8 cellular contexts compared by ENCODE assay signal in the genomic region with DNA sequence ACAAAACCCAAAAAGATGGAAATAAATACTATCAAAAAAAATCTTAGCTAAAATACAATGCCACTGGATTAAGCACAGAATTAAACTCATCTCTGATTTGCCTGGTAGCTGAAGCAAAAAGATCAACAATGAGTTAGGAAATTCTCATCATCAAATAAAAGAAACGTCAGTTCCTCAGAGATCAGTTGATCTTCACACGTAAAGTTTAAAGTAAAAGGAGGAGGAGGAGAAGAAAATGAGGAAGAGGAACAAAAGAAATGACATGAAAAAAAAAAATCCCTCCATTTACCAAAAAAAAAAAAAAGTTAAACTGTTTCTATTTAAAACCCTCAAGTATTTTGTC. TPM values are rescaled to one million over a fixed set of nuclear protein-coding genes. Genes with fewer than 3 reads are reported as not detected.
DNase-seq lines count a peak whose midpoint lies in the region; ATAC-seq and TF ChIP-seq lines count a peak whose summit lies in the region.

No MANE protein-coding gene starts in this region.

- H3K4me1 Mint-ChIP-seq in HFFc6 (ENCODE audit: low read depth) = peaks cover 73% of the 10 kb centered on the region
- peaks cover 56% of the 10 kb centered on the region for H3K4me1 Mint-ChIP-seq in T-helper 17 cell
- H3K4me1 Mint-ChIP-seq in stimulated activated effector memory CD8-positive, alpha-beta T cell treated with anti-CD3 and anti-CD28 coated beads, Interleukin-12 subunit alpha, Interleukin-12 subunit beta, amount 100 ng/mL, for 72 hours = peaks cover 25% of the 10 kb centered on the region

- H3K36me3 ChIP-seq in heart left ventricle = peaks cover 0 to 15% (median 0%) of the 10 kb centered on the region in 9 donors

- peak overlapping the region in 9 of 12 donors; percentile 10 to 41 (median 29) for H3K4me3 ChIP-seq in heart left ventricle

- H3K27me3 Mint-ChIP-seq in HFFc6 (ENCODE audit: insufficient read depth) (peaks cover 4% of the 10 kb centered on the region), T-helper 17 cell (no peaks in the 10 kb centered on the region)

- H3K4me3 Mint-ChIP-seq in HFFc6 = peak overlapping the region; percentile 68
- peak overlapping the region; percentile 81 for H3K4me3 Mint-ChIP-seq in T-helper 17 cell
- peak overlapping the region; percentile 32 for H3K4me3 Mint-ChIP-seq in stimulated activated effector memory CD8-positive, alpha-beta T cell treated with anti-CD3 and anti-CD28 coated beads, Interleukin-12 subunit alpha, Interleukin-12 subunit beta, amount 100 ng/mL, for 72 hours

- H3K9me3 ChIP-seq in T-helper 17 cell (ENCODE audit: control insufficient read depth, low read length, poor library complexity, severe bottlenecking) = no peaks in the 10 kb centered on the region
- H3K9me3 ChIP-seq in heart left ventricle = no peaks in the 10 kb centered on the region

- no peaks in the 10 kb centered on the region for H3K27me3 ChIP-seq in heart left ventricle

- no peaks in the 10 kb centered on the region for H3K9me3 Mint-ChIP-seq in HFFc6
- H3K9me3 Mint-ChIP-seq in stimulated activated effector memory CD8-positive, alpha-beta T cell treated with anti-CD3 and anti-CD28 coated beads, Interleukin-12 subunit alpha, Interleukin-12 subunit beta, amount 100 ng/mL, for 72 hours = no peaks in the 10 kb centered on the region

- TF ChIP-seq CTCF in HFFc6 (IDR thresholded peaks at IDR 0.05) (no peak), heart left ventricle (IDR thresholded peaks at IDR 0.05) (no peak)

- no peak for TF ChIP-seq POLR2A in heart left ventricle (IDR thresholded peaks at IDR 0.05)

- DNase-seq in HFFc6 (no peak), T-helper 17 cell (no peak), heart left ventricle (no peak)
- no peak for DNase-seq in stimulated activated effector memory CD8-positive, alpha-beta T cell treated with anti-CD3 and anti-CD28 coated beads, Interleukin-12 subunit alpha, Interleukin-12 subunit beta, amount 100 ng/mL, for 72 hours (ENCODE audit: low spot score in 2 of 2)
- DNase-seq in activated effector memory CD4-positive, alpha-beta T cell treated with Interleukin-2 at 50 U/mL for 16 hours = no peak

- peaks cover 31 to 100% (median 87%) of the 10 kb centered on the region in 12 donors for H3K4me1 ChIP-seq in heart left ventricle

- peaks cover 60% of the 10 kb centered on the region for H3K36me3 Mint-ChIP-seq in HFFc6 (ENCODE audit: low read depth)
- H3K36me3 Mint-ChIP-seq in T-helper 17 cell (ENCODE audit: low read depth) = peaks cover 2% of the 10 kb centered on the region
- H3K36me3 Mint-ChIP-seq in stimulated activated effector memory CD8-positive, alpha-beta T cell treated with anti-CD3 and anti-CD28 coated beads, Interleukin-12 subunit alpha, Interleukin-12 subunit beta, amount 100 ng/mL, for 72 hours = no peaks in the 10 kb centered on the region

- intact Hi-C loops in heart left ventricle (cut with DNase I) = loop anchor here in 4 of 10 donors (2.0 to 10.0 kb wide), 3 partner anchors 22 to 68 kb away; partner anchors contain the start of gene KLF7 (in 2 of the 4)

- peak overlapping the region; percentile 74 for H3K27ac Mint-ChIP-seq in HFFc6
- H3K27ac Mint-ChIP-seq in T-helper 17 cell = peak overlapping the region; percentile 95
- peak overlapping the region; percentile 52 for H3K27ac Mint-ChIP-seq in stimulated activated effector memory CD8-positive, alpha-beta T cell treated with anti-CD3 and anti-CD28 coated beads, Interleukin-12 subunit alpha, Interleukin-12 subunit beta, amount 100 ng/mL, for 72 hours

- peak overlapping the region; percentile 77 to 96 (median 87) for H3K27ac ChIP-seq in heart left ventricle

- ATAC-seq in T-helper 17 cell = peak; percentile 52
- ATAC-seq in heart left ventricle = peak in 2 of 4 donors; percentile 3 to 22
- ATAC-seq in stimulated activated effector memory CD8-positive, alpha-beta T cell treated with anti-CD3 and anti-CD28 coated beads, Interleukin-12 subunit alpha, Interleukin-12 subunit beta, amount 100 ng/mL, for 72 hours = no peak
- no peak for ATAC-seq in GM19023 (IDR thresholded peaks at IDR 0.05; ENCODE audit: unreplicated experiment)
- ATAC-seq in GM21526 (IDR thresholded peaks at IDR 0.05; ENCODE audit: low FRiP score, unreplicated experiment) = no peak
- ATAC-seq in activated CD4-positive, CD25-positive, alpha-beta regulatory T cell treated with anti-CD3 and anti-CD28 coated beads, Interleukin-2, amount 50 U/mL, for 24 hours = no peak

- WGBS in heart left ventricle, 4 donors = 24 to 46% (median 26%) methylated on average over 2 of the region's 2 CpGs

RNA-seq across cellular contexts. Expression of gene KLF7, which starts 22.6 kb away (rescaled TPM):
- total RNA-seq in HFFc6 (2021; fragmentation: NEBNext Ultra II Directional; extraction: Animal tissue kit (Norgen Biotek cat#: 25700)) = 10 to 100 TPM; 29.4 to 45.0 (median 34.0) TPM
- total RNA-seq in T-helper 17 cell (10 to 100 TPM; 38.1 to 53.3 TPM), heart left ventricle (10 to 100 TPM; 23.9 to 49.8 (median 27.3) TPM)
- 10 to 100 TPM in 1 of 2 donors, 1 to 10 TPM in 1; 5.0 to 11.7 TPM for polyA plus RNA-seq in heart left ventricle
